ENCODE assay signal across 21 cellular contexts in the genomic region with DNA sequence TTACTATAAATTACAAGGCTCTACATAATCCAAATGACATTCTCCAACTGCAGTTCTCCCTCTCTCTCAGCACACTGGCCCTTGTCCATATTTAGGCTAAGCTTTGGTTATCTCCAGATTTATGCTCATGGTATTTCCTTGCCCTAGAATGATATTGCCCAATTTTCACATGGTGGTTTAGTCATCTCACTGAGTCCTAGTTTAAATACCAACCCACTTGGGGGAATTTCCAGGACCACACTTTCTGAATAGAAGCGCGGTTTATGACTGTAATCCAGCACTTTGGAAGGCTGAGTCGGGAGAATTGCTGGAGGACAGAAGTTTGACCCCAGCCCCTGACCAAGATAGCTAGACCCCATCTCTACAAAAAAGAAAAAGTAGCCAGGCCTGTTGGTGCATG.
DNase-seq lines count a peak whose midpoint lies in the region; ATAC-seq, FAIRE-seq and TF ChIP-seq lines count a peak whose summit lies in the region.
"Had no signal": no experiment of that assay in that cellular context is flagged by ENCODE, and none has a peak within 500 bp of the region (broad histone marks: within the 10 kb centered on the region; RNA-seq: fewer than 3 reads in every experiment).

No MANE protein-coding gene starts in this region.

- no peak for TF ChIP-seq CTCF in AG04450 (IDR thresholded peaks at IDR 0.05; ENCODE audit: low read depth, low read length)
- TF ChIP-seq CTCF in NB4 (IDR thresholded peaks at IDR 0.05; ENCODE audit: low read depth, low read length), result no peak
- TF ChIP-seq CTCF in mammary epithelial cell (conservative IDR thresholded peaks at IDR 0.05 in 1 of 2, IDR thresholded peaks at IDR 0.05 in 1 of 2; ENCODE audit: extremely low read depth in 1 of 2, insufficient read depth in 1 of 2, low read depth in 1 of 2, low read length in 2 of 2), result no peak

- WGBS in mammary epithelial cell (ENCODE audit: low coverage, missing lambda C conversion rate), result 60% methylated on average over 3 of the region's 3 CpGs
- 76 to 88% (median 86%) methylated on average over 3 of the region's 3 CpGs for WGBS in small intestine, 3 donors

- intact Hi-C loops in mammary epithelial cell (cut with micrococcal nuclease), result no loop called here

- no peaks in the 10 kb centered on the region for H3K4me1 ChIP-seq in mammary epithelial cell (ENCODE audit: insufficient read depth, low read length)
- H3K4me1 ChIP-seq in small intestine (ENCODE audit: control insufficient read depth in 2 of 2, insufficient read depth in 1 of 2, low read depth in 1 of 2, low read length in 1 of 2), result no peaks in the 10 kb centered on the region
- H3K4me1 ChIP-seq: tibial artery had no signal

- DNase-seq in AG04450 (ENCODE audit: low read depth, low spot score) (peak; percentile 23), NB4 (ENCODE audit: low read depth) (peak; percentile 11), mammary epithelial cell (peak; percentile 66), iris pigment epithelial cell (ENCODE audit: low read depth) (peak; percentile 91), small intestine (no peak)
- no peak for DNase-seq in activated CD4-positive, alpha-beta T cell treated with anti-CD3 and anti-CD28 coated beads, Interleukin-2, amount 50 U/mL, for 48 hours
- DNase-seq: activated CD4-positive, alpha-beta T cell treated with anti-CD3 and anti-CD28 coated beads, Interleukin-2, amount 50 U/mL, for 4 hours; activated T-cell treated with anti-CD3 and anti-CD28 coated beads, Interleukin-2, amount 50 U/mL, for 72 hours; erythroblast; left colon; NCI-H146; NCI-H446; ovary; SK-N-SH; tibial artery had no signal

- BruUV-seq in mammary epithelial cell (replicated peaks; lab: Mats Ljungman, UMichigan), result no TSS peak

- dilution Hi-C loops in mammary epithelial cell (cut with HindIII; ENCODE audit: low sequenced_read_pairs), result no loop called here

- no peak overlapping the region for H3K4me2 ChIP-seq in mammary epithelial cell (ENCODE audit: insufficient read depth, low read depth, low read length)
- H3K4me2 ChIP-seq: KMS-11, SK-N-SH had no signal

- no peaks in the 10 kb centered on the region for H3K79me2 ChIP-seq in mammary epithelial cell (ENCODE audit: insufficient read depth, low read length)

- CTCF ChIA-PET in AG04450 (lab: Charles Lee), result no interaction called here
- CTCF ChIA-PET in mammary epithelial cell (lab: Charles Lee; ENCODE audit: low non-redundant PET), result no interaction called here

- no peak for FAIRE-seq in small intestine (lab: Jason Lieb, UNC)

- no peak overlapping the region for H3K27ac ChIP-seq in AG04450 (ENCODE audit: low read depth, low read length)
- H3K27ac ChIP-seq in mammary epithelial cell (ENCODE audit: insufficient read depth, low read depth, low read length), result no peak overlapping the region
- no peak overlapping the region for H3K27ac ChIP-seq in small intestine (ENCODE audit: low read depth in 1 of 2, low read length in 1 of 2)
- H3K27ac ChIP-seq: coronary artery, HL-60, KMS-11, ovary, tibial artery had no signal

- H3K27me3 ChIP-seq in AG04450 (ENCODE audit: control insufficient read depth, insufficient read depth, low read length) (no peaks in the 10 kb centered on the region), mammary epithelial cell (ENCODE audit: insufficient read depth, low read length) (no peaks in the 10 kb centered on the region), small intestine (ENCODE audit: control insufficient read depth in 2 of 2, insufficient read depth in 2 of 2, low read length in 2 of 2) (no peaks in the 10 kb centered on the region)
- H3K27me3 ChIP-seq: ovary, tibial artery had no signal

- POLR2A ChIA-PET in AG04450 (lab: Yijun Ruan, JAX), result no interaction called here

- ATAC-seq in GM18498 (IDR thresholded peaks at IDR 0.05; ENCODE audit: unreplicated experiment) (no peak), HG03469 (IDR thresholded peaks at IDR 0.05; ENCODE audit: unreplicated experiment) (no peak)
- ATAC-seq: activated T-cell treated with anti-CD3 and anti-CD28 coated beads, Interleukin-2, amount 50 U/mL, for 72 hours; left colon; stimulated activated effector memory CD8-positive, alpha-beta T cell treated with anti-CD3 and anti-CD28 coated beads, Interleukin-12 subunit alpha, Interleukin-12 subunit beta, amount 100 ng/mL, for 72 hours had no signal

- no peak for TF ChIP-seq POLR2A in NB4 (IDR thresholded peaks at IDR 0.05; ENCODE audit: extremely low read depth, insufficient read length)

- H3K4me3 ChIP-seq in AG04450 (ENCODE audit: low read depth, low read length) (no peak overlapping the region), NB4 (ENCODE audit: low read depth, low read length) (no peak overlapping the region), mammary epithelial cell (replicated peaks in 1 of 3; ENCODE audit: insufficient read depth in 1 of 3, low read depth in 2 of 3, low read length in 3 of 3) (no peak overlapping the region), small intestine (ENCODE audit: low read depth in 1 of 2, low read length in 2 of 2) (no peak overlapping the region)
- H3K4me3 ChIP-seq: coronary artery, ovary, tibial artery had no signal

- H3K9ac ChIP-seq in mammary epithelial cell (ENCODE audit: insufficient read depth, low read length), result no peak overlapping the region
- H3K9ac ChIP-seq: KMS-11, SK-N-SH had no signal

- no peak overlapping the region for H2AFZ ChIP-seq in mammary epithelial cell (ENCODE audit: low read depth, low read length)

- in situ Hi-C loops in mammary epithelial cell (cut with MboI; ENCODE audit: low sequenced_read_pairs in 2 of 2), result no loop called here

- H4K20me1 ChIP-seq in mammary epithelial cell (ENCODE audit: insufficient read depth, low read length), result no peaks in the 10 kb centered on the region

- no peaks in the 10 kb centered on the region for H3K9me3 ChIP-seq in AG04450 (ENCODE audit: control insufficient read depth, insufficient read depth, low read length)
- no peaks in the 10 kb centered on the region for H3K9me3 ChIP-seq in mammary epithelial cell (replicated peaks; ENCODE audit: insufficient read depth, low read length)
- H3K9me3 ChIP-seq in small intestine (ENCODE audit: control insufficient read depth, low read depth), result no peaks in the 10 kb centered on the region
- H3K9me3 ChIP-seq: ovary, SK-N-SH, tibial artery had no signal

- H3K36me3 ChIP-seq in mammary epithelial cell (ENCODE audit: insufficient read depth, low read length), result no peaks in the 10 kb centered on the region
- H3K36me3 ChIP-seq in small intestine (ENCODE audit: control insufficient read depth in 2 of 2, insufficient read depth in 2 of 2, low read length in 2 of 2), result no peaks in the 10 kb centered on the region
- H3K36me3 ChIP-seq: ovary, tibial artery had no signal

Comparison
In these comparisons a context has a peak if more than half of its experiments do, and no peak if none do; other contexts are left out.
1. DNase-seq: peak in AG04450 (single experiment), NB4 (single experiment), mammary epithelial cell (single experiment) and iris pigment epithelial cell (single experiment); none in activated CD4-positive, alpha-beta T cell treated with anti-CD3 and anti-CD28 coated beads, Interleukin-2, amount 50 U/mL, for 48 hours (0 of 2) and small intestine (single experiment).